In the genomic region with DNA sequence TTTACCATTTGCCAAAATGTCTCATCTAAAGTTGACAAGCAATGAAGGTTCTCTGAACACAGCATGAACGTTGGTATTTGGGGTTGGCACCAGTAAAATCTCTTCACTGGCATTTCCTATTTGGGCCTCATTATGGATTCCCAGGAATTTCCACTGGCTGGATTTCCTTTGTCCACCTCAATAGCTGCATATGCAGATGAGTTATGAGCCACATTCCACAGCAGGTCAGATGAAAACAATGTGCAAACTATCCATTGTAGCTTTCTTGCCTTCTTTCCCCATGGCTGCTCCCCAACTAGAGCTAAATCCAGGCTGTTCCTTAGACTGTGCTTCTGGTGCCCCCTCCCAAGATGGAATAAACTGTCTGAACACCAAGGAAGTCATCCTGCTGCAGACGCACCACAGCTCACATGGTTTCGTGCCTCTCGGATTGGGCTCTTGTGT, we compare ENCODE assay signal across 13 cellular contexts.
A peak's percentile ranks its signal among the peaks of the same experiment; 100 is the strongest.
DNase-seq lines count a peak whose midpoint lies in the region; ATAC-seq and TF ChIP-seq lines count a peak whose summit lies in the region.
"Had no signal": no experiment of that assay in that cellular context is flagged by ENCODE, and none has a peak within 500 bp of the region (broad histone marks: within the 10 kb centered on the region; RNA-seq: fewer than 3 reads in every experiment).

No MANE protein-coding gene starts in this region.

- H2AK5ac ChIP-seq in mesendoderm (ENCODE audit: low read length), result no peak overlapping the region

- no peak overlapping the region for H2BK5ac ChIP-seq in mesendoderm (ENCODE audit: low read length)

- H3K27ac Mint-ChIP-seq in osteocyte (ENCODE audit: unreplicated experiment), result no peak overlapping the region
- H3K27ac Mint-ChIP-seq: activated naive CD8-positive, alpha-beta T cell treated with anti-CD3 and anti-CD28 coated beads, Interleukin-2, amount 50 U/mL, for 24 hours had no signal

- H3K4ac ChIP-seq in mesendoderm (ENCODE audit: low read depth, low read length), result no peak overlapping the region

- peaks cover 3% of the 10 kb centered on the region for H3K9me3 Mint-ChIP-seq in osteocyte (ENCODE audit: unreplicated experiment)

- H3K56ac ChIP-seq in mesendoderm (ENCODE audit: low read length), result no peak overlapping the region

- H3K36me3 ChIP-seq in MG63 (peaks cover 3% of the 10 kb centered on the region), mesendoderm (ENCODE audit: control insufficient read depth, insufficient read depth, low read length) (no peaks in the 10 kb centered on the region), hepatocyte (replicated peaks; ENCODE audit: insufficient read depth, low read depth) (no peaks in the 10 kb centered on the region)
- H3K36me3 ChIP-seq: upper lobe of right lung had no signal

- H4K8ac ChIP-seq in mesendoderm (ENCODE audit: low read depth, low read length), result no peak overlapping the region

- no peak overlapping the region for H3K9ac ChIP-seq in mesendoderm (ENCODE audit: low read length)

- H3K9me3 ChIP-seq in MG63 (peaks cover 8% of the 10 kb centered on the region), hepatocyte (ENCODE audit: low read depth) (no peaks in the 10 kb centered on the region)
- H3K9me3 ChIP-seq: upper lobe of right lung had no signal

- no CpG with 5 or more reads among the region's 4 CpGs for WGBS in mesendoderm (ENCODE audit: extremely low coverage, insufficient coverage, low lambda C conversion rate)
- 86% methylated on average over 4 of the region's 4 CpGs for WGBS in hepatocyte (ENCODE audit: low lambda C conversion rate, missing lambda C conversion rate)

- no peaks in the 10 kb centered on the region for H3K9me2 ChIP-seq in hepatocyte (replicated peaks; ENCODE audit: insufficient read depth)

- no peak overlapping the region for H3K4me3 Mint-ChIP-seq in osteocyte (ENCODE audit: unreplicated experiment)
- H3K4me3 Mint-ChIP-seq: activated naive CD8-positive, alpha-beta T cell treated with anti-CD3 and anti-CD28 coated beads, Interleukin-2, amount 50 U/mL, for 24 hours had no signal

- no peak overlapping the region for H3K4me3 ChIP-seq in AG10803 (ENCODE audit: low read length)
- no peak overlapping the region for H3K4me3 ChIP-seq in MG63
- no peak overlapping the region for H3K4me3 ChIP-seq in mesendoderm (ENCODE audit: low read length)
- H3K4me3 ChIP-seq in hepatocyte, result no peak overlapping the region
- H3K4me3 ChIP-seq: upper lobe of right lung had no signal

- H4K5ac ChIP-seq in mesendoderm (ENCODE audit: low read length), result no peak overlapping the region

- H2AFZ ChIP-seq in hepatocyte, result no peak overlapping the region

- H3K27me3 ChIP-seq in MG63, result no peaks in the 10 kb centered on the region
- no peaks in the 10 kb centered on the region for H3K27me3 ChIP-seq in mesendoderm (ENCODE audit: insufficient read depth, low read length, poor library complexity)
- H3K27me3 ChIP-seq in hepatocyte, result no peaks in the 10 kb centered on the region
- H3K27me3 ChIP-seq: upper lobe of right lung had no signal

- DNase-seq in AG10803 (ENCODE audit: low read depth) (peak; percentile 96), MG63 (peak; percentile 76), dermis blood vessel endothelial cell (peak; percentile 89), mesendoderm (peak; percentile 57), hepatocyte (ENCODE audit: low spot score) (no peak), GM10266 (ENCODE audit: extremely low spot score) (no peak), osteocyte (ENCODE audit: extremely low spot score, unreplicated experiment) (no peak)
- DNase-seq: activated CD8-positive, alpha-beta memory T cell treated with anti-CD3 and anti-CD28 coated beads, Interleukin-2, amount 50 U/mL, for 48 hours; activated naive CD8-positive, alpha-beta T cell treated with anti-CD3 and anti-CD28 coated beads, Interleukin-2, amount 50 U/mL, for 24 hours; C1 segment of cervical spinal cord; NCI-H345; upper lobe of right lung had no signal

- no peak overlapping the region for H2BK15ac ChIP-seq in mesendoderm (replicated peaks; ENCODE audit: low read depth)

- no peaks in the 10 kb centered on the region for H3K79me2 ChIP-seq in mesendoderm (ENCODE audit: control insufficient read depth, insufficient read depth, low read length)
- H3K79me2 ChIP-seq in hepatocyte, result no peaks in the 10 kb centered on the region

- peaks cover 3% of the 10 kb centered on the region for H3K4me1 ChIP-seq in mesendoderm (ENCODE audit: control insufficient read depth, low read depth, low read length)
- H3K4me1 ChIP-seq in hepatocyte (ENCODE audit: insufficient read depth), result peaks cover 14% of the 10 kb centered on the region
- H3K4me1 ChIP-seq: upper lobe of right lung had no signal

- no peaks in the 10 kb centered on the region for H3K36me3 Mint-ChIP-seq in osteocyte (ENCODE audit: unreplicated experiment)

- H2BK120ac ChIP-seq in mesendoderm (ENCODE audit: low read depth, low read length), result no peak overlapping the region

- H3K23ac ChIP-seq in mesendoderm (ENCODE audit: low read length), result no peak overlapping the region

- H3K4me1 Mint-ChIP-seq in osteocyte (ENCODE audit: unreplicated experiment), result peaks cover 28% of the 10 kb centered on the region

- no peaks in the 10 kb centered on the region for H4K20me1 ChIP-seq in hepatocyte (ENCODE audit: insufficient read depth, poor library complexity, severe bottlenecking)

- no peaks in the 10 kb centered on the region for H3K27me3 Mint-ChIP-seq in osteocyte (ENCODE audit: unreplicated experiment)

- H3K27ac ChIP-seq in mesendoderm (ENCODE audit: low read depth, low read length) (no peak overlapping the region), hepatocyte (no peak overlapping the region)
- H3K27ac ChIP-seq: upper lobe of right lung had no signal

- no peaks in the 10 kb centered on the region for H3K79me1 ChIP-seq in mesendoderm (ENCODE audit: low read length)

- no peak overlapping the region for H3K18ac ChIP-seq in mesendoderm (ENCODE audit: low read length)

- TF ChIP-seq CTCF in AG10803 (conservative IDR thresholded peaks at IDR 0.05; ENCODE audit: low read length) (no peak), hepatocyte (IDR thresholded peaks at IDR 0.05; ENCODE audit: poor library complexity) (no peak), GM10266 (IDR thresholded peaks at IDR 0.05; ENCODE audit: control insufficient read depth, insufficient read depth, low read depth, missing control alignments) (no peak), osteocyte (IDR thresholded peaks at IDR 0.05) (no peak)

- H3K4me2 ChIP-seq in mesendoderm (ENCODE audit: low read length) (no peak overlapping the region), hepatocyte (no peak overlapping the region)

- ATAC-seq in GM18519 (IDR thresholded peaks at IDR 0.05; ENCODE audit: low FRiP score, unreplicated experiment), result no peak
- ATAC-seq: activated naive CD8-positive, alpha-beta T cell treated with anti-CD3 and anti-CD28 coated beads, Interleukin-2, amount 50 U/mL, for 24 hours; upper lobe of right lung had no signal

Comparison
In these comparisons a context has a peak if more than half of its experiments do, and no peak if none do; other contexts are left out.
1. DNase-seq: peak in AG10803 (single experiment), MG63 (single experiment), dermis blood vessel endothelial cell (single experiment) and mesendoderm (single experiment); none in hepatocyte (single experiment), GM10266 (single experiment) and osteocyte (single experiment).